8 cellular contexts compared by ENCODE assay signal in genomic region chr5:157915638-157916037, GRCh38. TPM values are rescaled to one million over a fixed set of nuclear protein-coding genes. Genes with fewer than 3 reads are reported as not detected.
DNase-seq lines count a peak whose midpoint lies in the region; ATAC-seq and TF ChIP-seq lines count a peak whose summit lies in the region.

No MANE protein-coding gene starts in this region.

- peaks cover 3% of the 10 kb centered on the region for H3K27me3 Mint-ChIP-seq in endothelial cell (ENCODE audit: unreplicated experiment)

- no peaks in the 10 kb centered on the region for H3K36me3 Mint-ChIP-seq in endothelial cell (ENCODE audit: low read depth, unreplicated experiment)

- no peaks in the 10 kb centered on the region for H3K9me3 Mint-ChIP-seq in endothelial cell (ENCODE audit: unreplicated experiment)

- WGBS in right lobe of liver (ENCODE audit: insufficient coverage, low coverage, low lambda C conversion rate, missing lambda C conversion rate) = 10% methylated on average over 2 of the region's 4 CpGs
- WGBS in tibial nerve, 2 donors = 17 to 20% methylated on average over 2 to 4 of the region's 4 CpGs

- intact Hi-C loops in right lobe of liver (cut with DNase I) = no loop called here

- H3K4me3 Mint-ChIP-seq in endothelial cell (ENCODE audit: unreplicated experiment) = no peak overlapping the region

- no peak for TF ChIP-seq CTCF in right lobe of liver (IDR thresholded peaks at IDR 0.05)
- TF ChIP-seq CTCF in tibial nerve (IDR thresholded peaks at IDR 0.05) = no peak
- TF ChIP-seq CTCF in endothelial cell (IDR thresholded peaks at IDR 0.05; ENCODE audit: unreplicated experiment) = no peak

- TF ChIP-seq POLR2A in right lobe of liver (IDR thresholded peaks at IDR 0.05) = no peak
- TF ChIP-seq POLR2A in tibial nerve (IDR thresholded peaks at IDR 0.05) = no peak

- H3K4me1 Mint-ChIP-seq in endothelial cell (ENCODE audit: unreplicated experiment) = peaks cover 18% of the 10 kb centered on the region

- no peaks in the 10 kb centered on the region for H3K27me3 ChIP-seq in right lobe of liver
- H3K27me3 ChIP-seq in tibial nerve = no peaks in the 10 kb centered on the region

- TF ChIP-seq EP300 in tibial nerve (IDR thresholded peaks at IDR 0.05) = peak in 1 of 2 donors; percentile 9

- H3K36me3 ChIP-seq in right lobe of liver (no peaks in the 10 kb centered on the region), tibial nerve (no peaks in the 10 kb centered on the region)

- H3K27ac Mint-ChIP-seq in endothelial cell (ENCODE audit: unreplicated experiment) = no peak overlapping the region

- H3K9me3 ChIP-seq in right lobe of liver (no peaks in the 10 kb centered on the region), tibial nerve (no peaks in the 10 kb centered on the region)

- H3K4me1 ChIP-seq in right lobe of liver (peaks cover 0 to 28% (median 11%) of the 10 kb centered on the region in 4 donors), tibial nerve (peaks cover 0 to 33% (median 3%) of the 10 kb centered on the region in 4 donors)

- H3K4me3 ChIP-seq in right lobe of liver (no peak overlapping the region), tibial nerve (no peak overlapping the region)

- ATAC-seq in right lobe of liver = peak; percentile 93 to 97 (median 96)

- DNase-seq in NCI-H446 (lab: John Stamatoyannopoulos, UW) (peak; percentile 85 to 99), cerebellum (ENCODE audit: low spot score) (peak; percentile 88), right lobe of liver (peak; percentile 91 to 97 (median 93)), tibial nerve (ENCODE audit: low spot score in 2 of 2) (peak; percentile 34 to 61), endothelial cell (ENCODE audit: low spot score) (no peak)
- no peak for DNase-seq in activated T-cell treated with anti-CD3 and anti-CD28 coated beads, Interleukin-2, amount 50 U/mL, for 48 hours
- DNase-seq in activated CD8-positive, alpha-beta memory T cell treated with anti-CD3 and anti-CD28 coated beads for 24 hours = no peak
- DNase-seq in stimulated activated naive CD4-positive, alpha-beta T cell (lab: John Stamatoyannopoulos, UW) = no peak

- peak overlapping the region in 1 of 3 donors; percentile 24 for H3K27ac ChIP-seq in right lobe of liver
- H3K27ac ChIP-seq in tibial nerve = no peak overlapping the region

RNA-seq across cellular contexts. Expression of gene CLINT1, which starts 56.7 kb away (rescaled TPM):
- total RNA-seq in cerebellum = 62.7 TPM
- 10 to 100 TPM; 49.2 to 62.2 (median 51.8) TPM for total RNA-seq in right lobe of liver
- 10 to 100 TPM; 48.3 to 84.6 (median 61.7) TPM for total RNA-seq in tibial nerve
- 72.9 TPM for total RNA-seq in endothelial cell (ENCODE audit: unreplicated experiment)

Comparison
In these comparisons a context has a peak if more than half of its experiments do, and no peak if none do; other contexts are left out.
1. DNase-seq: peak in NCI-H446 (2 of 2), cerebellum (single experiment), right lobe of liver (3 of 3) and tibial nerve (2 of 2); none in activated T-cell treated with anti-CD3 and anti-CD28 coated beads, Interleukin-2, amount 50 U/mL, for 48 hours (0 of 2), endothelial cell (single experiment), activated CD8-positive, alpha-beta memory T cell treated with anti-CD3 and anti-CD28 coated beads for 24 hours (single experiment) and stimulated activated naive CD4-positive, alpha-beta T cell (0 of 6).